ENCODE assay signal across 1 cellular context in genomic region chr1:208228550-208228949, GRCh38.
TF ChIP-seq lines count a peak whose summit lies in the region.

No MANE protein-coding gene starts in this region.

TF ChIP-seq in K562, 482 proteins besides CTCF, POLR2A, EP300 and RAD21:
- TF ChIP-seq HDAC8 (tag; IDR thresholded peaks at IDR 0.05) (no peak), L3MBTL2 (IDR thresholded peaks at IDR 0.05) (0 out of 2 replicates have a peak, but pooled peaks have one; percentile 46), NFE2 (IDR thresholded peaks at IDR 0.05; ENCODE audit: low read depth) (no peak)
